ENCODE assay signal across 30 cellular contexts in genomic region chr5:137739737-137740136, GRCh38.
"Had no signal": no experiment of that assay in that cellular context is flagged by ENCODE, and none has a peak within 500 bp of the region (broad histone marks: within the 10 kb centered on the region; RNA-seq: fewer than 3 reads in every experiment).

No MANE protein-coding gene starts in this region.

- H3K36me3 ChIP-seq: neural progenitor cell, ovary, spleen, stomach, thoracic aorta, thyroid gland, tibial nerve, upper lobe of left lung, vagina had no signal

- FAIRE-seq: urothelium cell line had no signal

- H3K4me3 Mint-ChIP-seq: natural killer cell; nephron; stimulated activated memory B cell treated with anti-CD40 and anti-IgM and Interleukin-4, amounts not matched to agents 10 μg/mL and 1 μg/mL and 100 μg/mL, for 72 hours had no signal

- H3K27ac ChIP-seq: neural progenitor cell, ovary, parathyroid adenoma, psoas muscle, skin epidermis, spleen, stomach, thoracic aorta, thyroid gland, tibial nerve, upper lobe of left lung, vagina had no signal

- H3K27ac Mint-ChIP-seq: natural killer cell; nephron; neural progenitor cell; progenitor cell of endocrine pancreas; stimulated activated memory B cell treated with anti-CD40 and anti-IgM and Interleukin-4, amounts not matched to agents 10 μg/mL and 1 μg/mL and 100 μg/mL, for 72 hours had no signal

- H3K9me3 Mint-ChIP-seq: natural killer cell; stimulated activated naive CD8-positive, alpha-beta T cell treated with anti-CD3 and anti-CD28 coated beads, Interleukin-15, Interleukin-2, amounts not matched to agents 100 ng/mL and 50 ng/mL, for 24 hours had no signal

- H2AFZ ChIP-seq: neural progenitor cell, parathyroid adenoma had no signal

- H3K27me3 ChIP-seq: neural progenitor cell, ovary, stomach, thyroid gland, tibial nerve, upper lobe of left lung, vagina had no signal

- H3K9ac ChIP-seq: neural progenitor cell, parathyroid adenoma had no signal

- H3K4me1 Mint-ChIP-seq: nephron; neural progenitor cell; stimulated activated memory B cell treated with anti-CD40 and anti-IgM and Interleukin-4, amounts not matched to agents 10 μg/mL and 1 μg/mL and 100 μg/mL, for 72 hours had no signal

- H3K27me3 Mint-ChIP-seq: progenitor cell of endocrine pancreas; stimulated activated memory B cell treated with anti-CD40 and anti-IgM and Interleukin-4, amounts not matched to agents 10 μg/mL and 1 μg/mL and 100 μg/mL, for 72 hours; stimulated activated naive CD8-positive, alpha-beta T cell treated with anti-CD3 and anti-CD28 coated beads, Interleukin-15, Interleukin-2, amounts not matched to agents 100 ng/mL and 50 ng/mL, for 24 hours had no signal

- H3K36me3 Mint-ChIP-seq: natural killer cell; neural progenitor cell; stimulated activated memory B cell treated with anti-CD40 and anti-IgM and Interleukin-4, amounts not matched to agents 10 μg/mL and 1 μg/mL and 100 μg/mL, for 72 hours had no signal

- ATAC-seq: natural killer cell; psoas muscle; right cardiac atrium; sciatic nerve; stimulated activated memory B cell treated with anti-CD40 and anti-IgM and Interleukin-4, amounts not matched to agents 10 μg/mL and 1 μg/mL and 100 μg/mL, for 72 hours had no signal

- H3K9me3 ChIP-seq: ovary, psoas muscle, stomach, thoracic aorta, thyroid gland, tibial nerve, vagina had no signal

- DNase-seq: natural killer cell; occipital lobe; ovary; posterior cingulate gyrus; psoas muscle; right cardiac atrium; spleen; stimulated activated CD4-positive, alpha-beta T cell treated with anti-CD3 and anti-CD28 coated beads, Interleukin-12 subunit alpha, Interleukin-12 subunit beta, amount 100 ng/mL, for 4 hours; stimulated activated CD4-positive, alpha-beta T cell treated with anti-CD3 and anti-CD28 coated beads, Interleukin-1b, Interleukin-23, amount 100 ng/mL, for 48 hours; stimulated activated CD4-positive, alpha-beta T cell treated with anti-CD3 and anti-CD28 coated beads, Interleukin-4, amount 100 ng/mL, for 1 hour; stimulated activated CD4-positive, alpha-beta T cell treated with anti-CD3 and anti-CD28 coated beads, Interleukin-4, amount 100 ng/mL, for 4 hours; stimulated activated CD8-positive, alpha-beta memory T cell treated with anti-CD3 and anti-CD28 coated beads, Interleukin-4, amount 100 ng/mL, for 48 hours; stimulated activated naive CD4-positive, alpha-beta T cell treated with Interleukin-2 at 50 U/mL for 16 hours; stomach; thyroid gland; trophoblast cell; upper lobe of left lung had no signal

- H3K4me3 ChIP-seq: neural progenitor cell, ovary, psoas muscle, skin epidermis, smooth muscle cell, spleen, stomach, thoracic aorta, thyroid gland, tibial nerve, upper lobe of left lung, vagina had no signal

- H3K4me2 ChIP-seq: neural progenitor cell, smooth muscle cell had no signal
